18 cellular contexts compared by ENCODE assay signal in genomic region chr5:177270653-177271052, GRCh38.
"Had no signal": no experiment of that assay in that cellular context is flagged by ENCODE, and none has a peak within 500 bp of the region (broad histone marks: within the 10 kb centered on the region; RNA-seq: fewer than 3 reads in every experiment).

No MANE protein-coding gene starts in this region.

- H3K9me3 Mint-ChIP-seq: activated T-helper 2 cell treated with anti-CD3 and anti-CD28 coated beads, Interferon-gamma antibody, Interleukin-2, Interleukin-4, amounts not matched to agents 10 μg/mL and 5 μg/mL and 100 μg/mL, durations not matched to agents 14 hours and 24 hours and 36 hours; stimulated activated naive CD8-positive, alpha-beta T cell treated with anti-CD3 and anti-CD28 coated beads, Interleukin-15, amount 100 ng/mL, for 72 hours had no signal

- H3K4me1 Mint-ChIP-seq: stimulated activated naive CD8-positive, alpha-beta T cell treated with anti-CD3 and anti-CD28 coated beads, Interleukin-15, amount 100 ng/mL, for 72 hours had no signal

- H3K4me3 Mint-ChIP-seq: stimulated activated naive CD8-positive, alpha-beta T cell treated with anti-CD3 and anti-CD28 coated beads, Interleukin-15, amount 100 ng/mL, for 72 hours had no signal

- DNase-seq: activated CD4-positive, alpha-beta T cell treated with anti-CD3 and anti-CD28 coated beads, Interleukin-2, amount 50 U/mL, for 4 hours; activated naive CD4-positive, alpha-beta T cell treated with Interleukin-2 at 50 U/mL for 16 hours; activated T-cell treated with anti-CD3 and anti-CD28 coated beads for 4 hours; adrenal gland; hippocampal formation; kidney; left lung; psoas muscle; right cardiac atrium; stimulated activated CD4-positive, alpha-beta T cell treated with anti-CD3 and anti-CD28 coated beads, Interleukin-15, amount 100 ng/mL, for 24 hours; stimulated activated CD4-positive, alpha-beta T cell treated with anti-CD3 and anti-CD28 coated beads, Interleukin-2, amount 100 ng/mL, for 48 hours; stimulated activated naive CD8-positive, alpha-beta T cell treated with anti-CD3 and anti-CD28 coated beads, Interleukin-15, amount 100 ng/mL, for 72 hours; T-helper 2 cell; upper lobe of left lung; WERI-Rb-1 had no signal

- H3K9me3 ChIP-seq: adrenal gland, left lung, psoas muscle, upper lobe of left lung had no signal

- H3K27me3 Mint-ChIP-seq: stimulated activated naive CD8-positive, alpha-beta T cell treated with anti-CD3 and anti-CD28 coated beads, Interleukin-15, amount 100 ng/mL, for 72 hours had no signal

- H3K27ac ChIP-seq: adrenal gland, cardiac muscle cell, foreskin keratinocyte, left lung, psoas muscle, upper lobe of left lung, WERI-Rb-1 had no signal

- H3K27ac Mint-ChIP-seq: activated T-helper 2 cell treated with anti-CD3 and anti-CD28 coated beads, Interferon-gamma antibody, Interleukin-2, Interleukin-4, amounts not matched to agents 10 μg/mL and 5 μg/mL and 100 μg/mL, durations not matched to agents 14 hours and 24 hours and 36 hours had no signal

- H3K4me1 ChIP-seq: left lung, psoas muscle, upper lobe of left lung had no signal

- H3K4me3 ChIP-seq: adrenal gland, cardiac muscle cell, left lung, psoas muscle, upper lobe of left lung had no signal

- H3K27me3 ChIP-seq: adrenal gland, cardiac muscle cell, foreskin keratinocyte, left lung, upper lobe of left lung had no signal

- ATAC-seq: left lung; psoas muscle; right cardiac atrium; stimulated activated naive CD8-positive, alpha-beta T cell treated with anti-CD3 and anti-CD28 coated beads, Interleukin-15, amount 100 ng/mL, for 72 hours had no signal
